Comparison of ENCODE assay signal across 9 cellular contexts in the genomic region with DNA sequence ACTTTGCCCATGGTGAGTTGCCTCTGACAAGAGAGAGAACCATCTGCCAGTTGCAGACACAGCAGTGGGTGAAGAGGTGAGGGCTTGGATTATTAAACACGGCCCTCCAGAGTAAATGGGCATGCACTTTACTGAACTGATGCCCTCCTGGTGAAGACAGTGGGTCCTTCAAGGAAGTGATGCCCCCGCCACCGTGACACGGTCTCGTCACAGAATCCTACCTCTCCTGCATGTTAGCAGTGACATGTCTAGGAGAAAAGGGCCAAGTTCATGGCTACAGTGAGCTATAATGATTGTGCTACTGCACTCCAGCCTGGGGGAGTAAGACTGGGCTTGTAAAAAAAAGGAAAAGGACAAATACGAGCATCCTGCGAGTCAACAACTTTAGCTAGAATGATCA. TPM values are rescaled to one million over a fixed set of nuclear protein-coding genes. Genes with fewer than 3 reads are reported as not detected.
DNase-seq lines count a peak whose midpoint lies in the region; ATAC-seq and TF ChIP-seq lines count a peak whose summit lies in the region.
"Had no signal": no experiment of that assay in that cellular context is flagged by ENCODE, and none has a peak within 500 bp of the region (broad histone marks: within the 10 kb centered on the region; RNA-seq: fewer than 3 reads in every experiment).

No MANE protein-coding gene starts in this region.

- TF ChIP-seq CTCF in hepatocyte (IDR thresholded peaks at IDR 0.05; ENCODE audit: poor library complexity) (no peak), spleen (IDR thresholded peaks at IDR 0.05 in 8 of 11, conservative IDR thresholded peaks at IDR 0.05 in 3 of 11) (no peak)

- H3K4me1 ChIP-seq in hepatocyte (ENCODE audit: insufficient read depth) (peaks cover 4% of the 10 kb centered on the region), spleen (peaks cover 0 to 66% (median 31%) of the 10 kb centered on the region in 6 donors)

- H3K36me3 ChIP-seq in hepatocyte (replicated peaks; ENCODE audit: insufficient read depth, low read depth) (no peaks in the 10 kb centered on the region), spleen (no peaks in the 10 kb centered on the region)

- peaks cover 20% of the 10 kb centered on the region for H3K36me3 Mint-ChIP-seq in T-helper 1 cell treated with Interleukin-12 subunit alpha and Interleukin-12 subunit beta and Interleukin-4 antibody, amounts not matched to agents 30 μg/mL and 1 μg/mL, for 36 hours (ENCODE audit: low read depth)
- H3K36me3 Mint-ChIP-seq in activated T-helper 2 cell treated with anti-CD3 and anti-CD28 coated beads, Interferon-gamma antibody, Interleukin-2, Interleukin-4, amounts not matched to agents 10 μg/mL and 5 μg/mL and 100 μg/mL, durations not matched to agents 14 hours and 24 hours and 36 hours (ENCODE audit: low read depth) = peaks cover 60% of the 10 kb centered on the region

- intact Hi-C loops in activated T-helper 2 cell treated with anti-CD3 and anti-CD28 coated beads, Interferon-gamma antibody, Interleukin-2, Interleukin-4, amounts not matched to agents 10 μg/mL and 5 μg/mL and 100 μg/mL, durations not matched to agents 14 hours and 24 hours and 36 hours (cut with micrococcal nuclease) = no loop called here
- intact Hi-C loops in spleen (cut with DNase I; ENCODE audit: low total_unique reads) = no loop called here

- H3K4me3 ChIP-seq in hepatocyte = no peak overlapping the region
- H3K4me3 ChIP-seq in spleen = peak overlapping the region in 2 of 8 donors; percentile 21 to 94

- DNase-seq in T-helper 1 cell (no peak), hepatocyte (ENCODE audit: low spot score) (no peak), spleen (peak; percentile 65), NCI-H446 (lab: John Stamatoyannopoulos, UW) (no peak)
- DNase-seq in activated T-helper 2 cell treated with anti-CD3 and anti-CD28 coated beads, Interferon-gamma antibody, Interleukin-2, Interleukin-4, amounts not matched to agents 10 μg/mL and 5 μg/mL and 100 μg/mL, durations not matched to agents 14 hours and 24 hours and 36 hours (ENCODE audit: low spot score) = no peak
- DNase-seq in stimulated activated CD4-positive, alpha-beta T cell treated with anti-CD3 and anti-CD28 coated beads, Interleukin-4, amount 100 ng/mL, for 1 hour = no peak
- DNase-seq: ACHN had no signal

- peaks cover 62% of the 10 kb centered on the region for H3K79me2 ChIP-seq in hepatocyte

- peak overlapping the region; percentile 83 for H3K4me3 Mint-ChIP-seq in T-helper 1 cell treated with Interleukin-12 subunit alpha and Interleukin-12 subunit beta and Interleukin-4 antibody, amounts not matched to agents 30 μg/mL and 1 μg/mL, for 36 hours
- H3K4me3 Mint-ChIP-seq in activated T-helper 2 cell treated with anti-CD3 and anti-CD28 coated beads, Interferon-gamma antibody, Interleukin-2, Interleukin-4, amounts not matched to agents 10 μg/mL and 5 μg/mL and 100 μg/mL, durations not matched to agents 14 hours and 24 hours and 36 hours (ENCODE audit: low read depth) = peak overlapping the region; percentile 83

- H3K27ac ChIP-seq in hepatocyte = no peak overlapping the region
- H3K27ac ChIP-seq in spleen = peak overlapping the region in 3 of 8 donors; percentile 4 to 22 (median 14)

- no peak for ATAC-seq in HG03521 (IDR thresholded peaks at IDR 0.05; ENCODE audit: unreplicated experiment)

- H3K9me3 Mint-ChIP-seq in T-helper 1 cell treated with Interleukin-12 subunit alpha and Interleukin-12 subunit beta and Interleukin-4 antibody, amounts not matched to agents 30 μg/mL and 1 μg/mL, for 36 hours = no peaks in the 10 kb centered on the region
- H3K9me3 Mint-ChIP-seq in activated T-helper 2 cell treated with anti-CD3 and anti-CD28 coated beads, Interferon-gamma antibody, Interleukin-2, Interleukin-4, amounts not matched to agents 10 μg/mL and 5 μg/mL and 100 μg/mL, durations not matched to agents 14 hours and 24 hours and 36 hours = no peaks in the 10 kb centered on the region

- H3K27me3 ChIP-seq in hepatocyte = no peaks in the 10 kb centered on the region
- peaks cover 0 to 28% (median 0%) of the 10 kb centered on the region in 7 donors for H3K27me3 ChIP-seq in spleen (replicated peaks in 1 of 7)

- H3K9me3 ChIP-seq in hepatocyte (ENCODE audit: low read depth) (no peaks in the 10 kb centered on the region), spleen (no peaks in the 10 kb centered on the region)

- peaks cover 12% of the 10 kb centered on the region for H3K27me3 Mint-ChIP-seq in T-helper 1 cell treated with Interleukin-12 subunit alpha and Interleukin-12 subunit beta and Interleukin-4 antibody, amounts not matched to agents 30 μg/mL and 1 μg/mL, for 36 hours (ENCODE audit: low read depth)
- H3K27me3 Mint-ChIP-seq in activated T-helper 2 cell treated with anti-CD3 and anti-CD28 coated beads, Interferon-gamma antibody, Interleukin-2, Interleukin-4, amounts not matched to agents 10 μg/mL and 5 μg/mL and 100 μg/mL, durations not matched to agents 14 hours and 24 hours and 36 hours (ENCODE audit: low read depth) = peaks cover 8% of the 10 kb centered on the region

- no peak overlapping the region for H2AFZ ChIP-seq in hepatocyte

- peak overlapping the region; percentile 52 for H3K27ac Mint-ChIP-seq in T-helper 1 cell treated with Interleukin-12 subunit alpha and Interleukin-12 subunit beta and Interleukin-4 antibody, amounts not matched to agents 30 μg/mL and 1 μg/mL, for 36 hours
- peak overlapping the region; percentile 61 for H3K27ac Mint-ChIP-seq in activated T-helper 2 cell treated with anti-CD3 and anti-CD28 coated beads, Interferon-gamma antibody, Interleukin-2, Interleukin-4, amounts not matched to agents 10 μg/mL and 5 μg/mL and 100 μg/mL, durations not matched to agents 14 hours and 24 hours and 36 hours

- no peaks in the 10 kb centered on the region for H3K9me2 ChIP-seq in hepatocyte (replicated peaks; ENCODE audit: insufficient read depth)

- TF ChIP-seq POLR2A in spleen (IDR thresholded peaks at IDR 0.05) = no peak

- peaks cover 58% of the 10 kb centered on the region for H4K20me1 ChIP-seq in hepatocyte (ENCODE audit: insufficient read depth, poor library complexity, severe bottlenecking)

- 72% methylated on average over 7 of the region's 7 CpGs for WGBS in hepatocyte (ENCODE audit: low lambda C conversion rate, missing lambda C conversion rate)
- WGBS in spleen, 5 donors = 66 to 76% (median 75%) methylated on average over 7 of the region's 7 CpGs

- H3K4me2 ChIP-seq in hepatocyte = peak overlapping the region; percentile 81

- peaks cover 55% of the 10 kb centered on the region for H3K4me1 Mint-ChIP-seq in T-helper 1 cell treated with Interleukin-12 subunit alpha and Interleukin-12 subunit beta and Interleukin-4 antibody, amounts not matched to agents 30 μg/mL and 1 μg/mL, for 36 hours (ENCODE audit: low read depth)
- H3K4me1 Mint-ChIP-seq in activated T-helper 2 cell treated with anti-CD3 and anti-CD28 coated beads, Interferon-gamma antibody, Interleukin-2, Interleukin-4, amounts not matched to agents 10 μg/mL and 5 μg/mL and 100 μg/mL, durations not matched to agents 14 hours and 24 hours and 36 hours (ENCODE audit: low read depth) = peaks cover 62% of the 10 kb centered on the region

RNA-seq across cellular contexts. Expression of a gene that starts 2.4 kb away (rescaled TPM):
- total RNA-seq in activated T-helper 2 cell treated with anti-CD3 and anti-CD28 coated beads, Interferon-gamma antibody, Interleukin-2, Interleukin-4, amounts not matched to agents 10 μg/mL and 5 μg/mL and 100 μg/mL, durations not matched to agents 14 hours and 24 hours and 36 hours = 93.3 and 99.0 TPM in 2 replicates
- total RNA-seq in hepatocyte (93.2 and 112 TPM in 2 replicates), spleen (10 to 100 TPM; 13.9 to 42.6 (median 36.9) TPM)
- polyA plus RNA-seq in hepatocyte (82.4 and 89.5 TPM in 2 replicates), spleen (1 to 10 TPM; 4.2 to 8.4 (median 6.4) TPM)
